29 cellular contexts compared by ENCODE assay signal in the genomic region with DNA sequence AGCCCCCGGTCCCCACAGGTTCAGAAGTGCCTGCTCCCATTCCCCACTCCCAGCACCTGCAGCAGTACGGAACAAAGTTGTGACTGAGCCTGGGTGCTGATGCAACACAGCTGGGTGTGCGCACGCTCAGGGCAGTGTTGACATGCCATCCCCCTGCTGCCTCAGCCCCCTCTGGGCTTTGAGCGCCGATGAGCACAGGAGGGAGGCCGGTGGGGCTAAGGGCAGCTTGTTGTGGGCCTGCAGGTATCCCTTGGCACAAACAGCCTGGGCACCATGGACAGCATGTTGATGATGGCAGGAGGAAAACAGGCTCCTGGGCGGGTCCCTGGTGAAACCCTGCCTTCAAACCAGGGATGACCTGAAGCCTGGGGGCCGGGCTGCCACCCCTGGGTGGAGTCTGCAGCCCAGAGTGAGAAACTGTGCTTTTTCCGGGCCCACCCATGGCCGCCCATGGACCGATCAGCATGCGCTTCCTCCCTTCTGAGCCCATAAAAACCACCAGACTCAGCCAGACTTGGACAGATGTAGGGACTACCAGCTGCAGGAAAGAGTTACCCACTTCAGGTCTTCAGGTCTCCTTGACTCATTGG.
"Had no signal": no experiment of that assay in that cellular context is flagged by ENCODE, and none has a peak within 500 bp of the region (broad histone marks: within the 10 kb centered on the region; RNA-seq: fewer than 3 reads in every experiment).

No MANE protein-coding gene starts in this region.

- DNase-seq: naive thymus-derived CD4-positive, alpha-beta T cell; natural killer cell; nucleus accumbens; retina; spleen; stimulated activated CD4-positive, alpha-beta T cell treated with anti-CD3 and anti-CD28 coated beads, Interleukin-12 subunit alpha, Interleukin-12 subunit beta, amount 100 ng/mL, for 4 hours; stimulated activated CD4-positive, alpha-beta T cell treated with anti-CD3 and anti-CD28 coated beads, Interleukin-1b, Interleukin-23, amount 100 ng/mL, for 48 hours; stimulated activated CD4-positive, alpha-beta T cell treated with anti-CD3 and anti-CD28 coated beads, Interleukin-4, amount 100 ng/mL, for 1 hour; stimulated activated CD4-positive, alpha-beta T cell treated with anti-CD3 and anti-CD28 coated beads, Interleukin-4, amount 100 ng/mL, for 4 hours; stimulated activated CD8-positive, alpha-beta memory T cell treated with anti-CD3 and anti-CD28 coated beads, Interleukin-4, amount 100 ng/mL, for 48 hours; stimulated activated naive CD4-positive, alpha-beta T cell treated with Interleukin-2 at 50 U/mL for 16 hours; stomach; thyroid gland; upper lobe of right lung; uterus had no signal

- H3K4me1 ChIP-seq: neural progenitor cell, pancreas, prostate gland, right atrium auricular region, spleen, stomach, thyroid gland, tibial nerve, upper lobe of right lung, uterus had no signal

- H3K36me3 ChIP-seq: neural progenitor cell, prostate gland, right atrium auricular region, thoracic aorta, thyroid gland, uterus had no signal

- H3K4me1 Mint-ChIP-seq: nephron; neural progenitor cell; stimulated activated memory B cell treated with anti-CD40 and anti-IgM and Interleukin-4, amounts not matched to agents 10 μg/mL and 1 μg/mL and 100 μg/mL, for 72 hours had no signal

- H3K4me2 ChIP-seq: neural progenitor cell, smooth muscle cell had no signal

- H3K27ac Mint-ChIP-seq: nephron; neural progenitor cell; stimulated activated memory B cell treated with anti-CD40 and anti-IgM and Interleukin-4, amounts not matched to agents 10 μg/mL and 1 μg/mL and 100 μg/mL, for 72 hours; stimulated activated naive CD8-positive, alpha-beta T cell treated with anti-CD3 and anti-CD28 coated beads, Interleukin-15, Interleukin-2, amounts not matched to agents 100 ng/mL and 50 ng/mL, for 24 hours; type B pancreatic cell had no signal

- H3K27ac ChIP-seq: neural progenitor cell, neutrophil, pancreas, prostate gland, right atrium auricular region, skin epidermis, spleen, stomach, thoracic aorta, thyroid gland, tibial nerve, upper lobe of right lung, uterus had no signal

- H3K36me3 Mint-ChIP-seq: natural killer cell had no signal

- H3K9ac ChIP-seq: neural progenitor cell had no signal

- ATAC-seq: naive thymus-derived CD4-positive, alpha-beta T cell; natural killer cell; pancreas; sciatic nerve; stimulated activated memory B cell treated with anti-CD40 and anti-IgM and Interleukin-4, amounts not matched to agents 10 μg/mL and 1 μg/mL and 100 μg/mL, for 72 hours; upper lobe of right lung had no signal

- H3K4me3 Mint-ChIP-seq: naive thymus-derived CD4-positive, alpha-beta T cell; natural killer cell; nephron; neural progenitor cell; stimulated activated memory B cell treated with anti-CD40 and anti-IgM and Interleukin-4, amounts not matched to agents 10 μg/mL and 1 μg/mL and 100 μg/mL, for 72 hours; stimulated activated naive CD8-positive, alpha-beta T cell treated with anti-CD3 and anti-CD28 coated beads, Interleukin-15, Interleukin-2, amounts not matched to agents 100 ng/mL and 50 ng/mL, for 24 hours; type B pancreatic cell had no signal

- H3K4me3 ChIP-seq: neural progenitor cell, pancreas, prostate gland, right atrium auricular region, skin epidermis, smooth muscle cell, spleen, stomach, thoracic aorta, thyroid gland, tibial nerve, upper lobe of right lung, uterus had no signal

- FAIRE-seq: pancreas had no signal

- H2AFZ ChIP-seq: neural progenitor cell had no signal

- H3K9me3 ChIP-seq: neutrophil, pancreas, prostate gland, right atrium auricular region, spleen, stomach, thoracic aorta, thyroid gland, tibial nerve, upper lobe of right lung, uterus had no signal

- H3K9me3 Mint-ChIP-seq: natural killer cell; neural progenitor cell; stimulated activated memory B cell treated with anti-CD40 and anti-IgM and Interleukin-4, amounts not matched to agents 10 μg/mL and 1 μg/mL and 100 μg/mL, for 72 hours; stimulated activated naive CD8-positive, alpha-beta T cell treated with anti-CD3 and anti-CD28 coated beads, Interleukin-15, Interleukin-2, amounts not matched to agents 100 ng/mL and 50 ng/mL, for 24 hours; type B pancreatic cell had no signal

- H3K27me3 Mint-ChIP-seq: naive thymus-derived CD4-positive, alpha-beta T cell; stimulated activated memory B cell treated with anti-CD40 and anti-IgM and Interleukin-4, amounts not matched to agents 10 μg/mL and 1 μg/mL and 100 μg/mL, for 72 hours; stimulated activated naive CD8-positive, alpha-beta T cell treated with anti-CD3 and anti-CD28 coated beads, Interleukin-15, Interleukin-2, amounts not matched to agents 100 ng/mL and 50 ng/mL, for 24 hours; type B pancreatic cell had no signal

- H3K27me3 ChIP-seq: neural progenitor cell, neutrophil, pancreas, right atrium auricular region, spleen, stomach, thyroid gland, tibial nerve, upper lobe of right lung, uterus had no signal
